In the genomic region with DNA sequence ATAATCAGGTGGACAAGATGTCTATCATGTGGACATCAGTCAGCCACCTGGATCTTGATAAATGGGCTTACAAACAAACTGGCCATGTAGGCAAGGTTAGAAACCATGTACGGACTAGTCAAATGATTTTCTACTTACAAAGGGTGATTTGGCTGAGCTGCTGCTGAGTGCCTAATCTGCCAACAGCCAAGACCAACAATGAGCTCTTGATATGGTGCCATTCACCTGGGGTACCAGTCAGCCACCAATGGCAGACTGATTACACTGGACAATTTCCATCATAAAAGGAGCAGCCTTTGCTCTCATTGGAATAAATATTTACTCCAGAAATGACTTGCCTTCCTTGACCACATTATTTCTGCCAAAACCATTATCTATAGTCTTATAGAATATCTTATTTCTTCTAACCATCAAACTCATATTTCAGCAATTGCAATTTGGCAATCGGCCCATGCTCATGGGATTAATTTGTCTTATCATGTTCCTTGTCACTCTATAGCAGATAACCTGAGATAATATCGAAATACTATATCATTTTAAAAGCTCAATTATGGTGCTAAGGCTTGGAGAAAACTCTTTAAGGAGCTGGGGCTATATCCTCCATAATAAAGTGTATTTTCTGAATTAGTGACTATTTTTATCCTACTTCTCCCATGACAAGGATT, we compare ENCODE assay signal across 23 cellular contexts.
"Had no signal": no experiment of that assay in that cellular context is flagged by ENCODE, and none has a peak within 500 bp of the region (broad histone marks: within the 10 kb centered on the region; RNA-seq: fewer than 3 reads in every experiment).

No MANE protein-coding gene starts in this region.

- H3K36me3 ChIP-seq: SJSA1 had no signal

- H3K9me3 ChIP-seq: SJSA1 had no signal

- H3K27ac ChIP-seq: SJSA1, SK-N-MC had no signal

- H3K4me1 ChIP-seq: SJSA1 had no signal

- DNase-seq: IMR-90, Kasumi-1, KG1, MV-4-11, NCI-H1048, NCI-H1105, NCI-H1417, NCI-H1436 treated with DMSO at 0.1 percent for 48 hours, NCI-H1694, NCI-H187 treated with DMSO at 0.1 percent for 48 hours, NCI-H2029 treated with DMSO at 0.1 percent for 48 hours, NCI-H2171, NCI-H226, NCI-H446, NCI-H510A, NCI-H524 treated with DMSO at 0.1 percent for 48 hours, NCI-H82, Right ventricle myocardium superior, RPMI8226, SIG-M5, T-helper 1 cell had no signal

- H3K4me3 ChIP-seq: SJSA1, SK-N-MC had no signal

- H3K27me3 ChIP-seq: SJSA1 had no signal
